In genomic region chr11:60265373-60266214, GRCh38 we compare ENCODE assay signal across 8 cellular contexts. TPM values are rescaled to one million over a fixed set of nuclear protein-coding genes. Genes with fewer than 3 reads are reported as not detected.
DNase-seq lines count a peak whose midpoint lies in the region; ATAC-seq and TF ChIP-seq lines count a peak whose summit lies in the region.

No MANE protein-coding gene starts in this region.

- peaks cover 21% of the 10 kb centered on the region for H3K27me3 Mint-ChIP-seq in activated naive CD8-positive, alpha-beta T cell treated with anti-CD3 and anti-CD28 coated beads, Interleukin-2, amount 50 U/mL, for 24 hours
- H3K27me3 Mint-ChIP-seq in activated naive CD8-positive, alpha-beta T cell treated with anti-CD3 and anti-CD28 coated beads for 36 hours = peaks cover 21% of the 10 kb centered on the region
- H3K27me3 Mint-ChIP-seq in osteocyte (ENCODE audit: unreplicated experiment) = peaks cover 11% of the 10 kb centered on the region

- TF ChIP-seq POLR2A in esophagus muscularis mucosa (IDR thresholded peaks at IDR 0.05; ENCODE audit: low read depth) (no peak), lower leg skin (IDR thresholded peaks at IDR 0.05) (no peak)

- H3K4me1 Mint-ChIP-seq in activated naive CD8-positive, alpha-beta T cell treated with anti-CD3 and anti-CD28 coated beads, Interleukin-2, amount 50 U/mL, for 24 hours = no peaks in the 10 kb centered on the region
- no peaks in the 10 kb centered on the region for H3K4me1 Mint-ChIP-seq in activated naive CD8-positive, alpha-beta T cell treated with anti-CD3 and anti-CD28 coated beads for 36 hours
- no peaks in the 10 kb centered on the region for H3K4me1 Mint-ChIP-seq in osteocyte (ENCODE audit: unreplicated experiment)

- intact Hi-C loops in esophagus muscularis mucosa (cut with DNase I) = no loop called here
- intact Hi-C loops in lower leg skin (cut with DNase I; ENCODE audit: low total_unique reads) = no loop called here

- TF ChIP-seq CTCF in HL-60 (IDR thresholded peaks at IDR 0.05; ENCODE audit: insufficient read depth, low read length) (peak; percentile 33), esophagus muscularis mucosa (IDR thresholded peaks at IDR 0.05) (peak; percentile 51 to 66 (median 60)), osteocyte (IDR thresholded peaks at IDR 0.05) (peak; percentile 79), lower leg skin (IDR thresholded peaks at IDR 0.05) (no peak)

- H3K4me3 Mint-ChIP-seq in activated naive CD8-positive, alpha-beta T cell treated with anti-CD3 and anti-CD28 coated beads, Interleukin-2, amount 50 U/mL, for 24 hours = no peak overlapping the region
- no peak overlapping the region for H3K4me3 Mint-ChIP-seq in activated naive CD8-positive, alpha-beta T cell treated with anti-CD3 and anti-CD28 coated beads for 36 hours
- no peak overlapping the region for H3K4me3 Mint-ChIP-seq in osteocyte (ENCODE audit: unreplicated experiment)

- DNase-seq in activated naive CD8-positive, alpha-beta T cell treated with anti-CD3 and anti-CD28 coated beads, Interleukin-2, amount 50 U/mL, for 24 hours = peak; percentile 28
- DNase-seq in activated naive CD8-positive, alpha-beta T cell treated with anti-CD3 and anti-CD28 coated beads for 36 hours = no peak
- DNase-seq in HL-60 (ENCODE audit: low read depth in 1 of 2, low spot score in 1 of 2) = peak in 1 of 2 experiments; percentile 31
- DNase-seq in RPMI8226 = peak; percentile 42
- DNase-seq in esophagus muscularis mucosa (ENCODE audit: extremely low spot score) = no peak
- no peak for DNase-seq in osteocyte (ENCODE audit: extremely low spot score, unreplicated experiment)
- DNase-seq in lower leg skin (ENCODE audit: low spot score in 2 of 2) = no peak

- H3K9me3 ChIP-seq in esophagus muscularis mucosa = peaks cover 0 to 8% (median 5%) of the 10 kb centered on the region in 4 donors

- no peaks in the 10 kb centered on the region for H3K36me3 ChIP-seq in esophagus muscularis mucosa

- no peak overlapping the region for H3K4me3 ChIP-seq in HL-60 (replicated peaks; ENCODE audit: insufficient read depth, low read length)
- H3K4me3 ChIP-seq in esophagus muscularis mucosa = no peak overlapping the region
- H3K4me3 ChIP-seq in lower leg skin (ENCODE audit: low read depth, poor library complexity, severe bottlenecking) = no peak overlapping the region

- ATAC-seq in activated naive CD8-positive, alpha-beta T cell treated with anti-CD3 and anti-CD28 coated beads, Interleukin-2, amount 50 U/mL, for 24 hours = no peak
- no peak for ATAC-seq in GM19467 (IDR thresholded peaks at IDR 0.05; ENCODE audit: unreplicated experiment)

- no peaks in the 10 kb centered on the region for H3K36me3 Mint-ChIP-seq in activated naive CD8-positive, alpha-beta T cell treated with anti-CD3 and anti-CD28 coated beads, Interleukin-2, amount 50 U/mL, for 24 hours (ENCODE audit: low read depth)
- H3K36me3 Mint-ChIP-seq in activated naive CD8-positive, alpha-beta T cell treated with anti-CD3 and anti-CD28 coated beads for 36 hours = no peaks in the 10 kb centered on the region
- no peaks in the 10 kb centered on the region for H3K36me3 Mint-ChIP-seq in osteocyte (ENCODE audit: unreplicated experiment)

- TF ChIP-seq EP300 in esophagus muscularis mucosa (IDR thresholded peaks at IDR 0.05) = no peak

- H3K27ac Mint-ChIP-seq in activated naive CD8-positive, alpha-beta T cell treated with anti-CD3 and anti-CD28 coated beads, Interleukin-2, amount 50 U/mL, for 24 hours = no peak overlapping the region
- no peak overlapping the region for H3K27ac Mint-ChIP-seq in activated naive CD8-positive, alpha-beta T cell treated with anti-CD3 and anti-CD28 coated beads for 36 hours
- H3K27ac Mint-ChIP-seq in osteocyte (ENCODE audit: unreplicated experiment) = no peak overlapping the region

- H3K27ac ChIP-seq in HL-60 (replicated peaks) (no peak overlapping the region), esophagus muscularis mucosa (replicated peaks in 1 of 4) (no peak overlapping the region)

- H3K27me3 ChIP-seq in HL-60 (ENCODE audit: insufficient read depth, poor library complexity, severe bottlenecking) (peaks cover 5% of the 10 kb centered on the region), esophagus muscularis mucosa (no peaks in the 10 kb centered on the region)

- 25% methylated on average over 4 of the region's 4 CpGs for WGBS in esophagus muscularis mucosa
- WGBS in lower leg skin, 2 donors = 17 to 23% methylated on average over 4 of the region's 4 CpGs

- no peaks in the 10 kb centered on the region for H3K4me1 ChIP-seq in esophagus muscularis mucosa

- H3K9me3 Mint-ChIP-seq in activated naive CD8-positive, alpha-beta T cell treated with anti-CD3 and anti-CD28 coated beads, Interleukin-2, amount 50 U/mL, for 24 hours = no peaks in the 10 kb centered on the region
- peaks cover 10% of the 10 kb centered on the region for H3K9me3 Mint-ChIP-seq in activated naive CD8-positive, alpha-beta T cell treated with anti-CD3 and anti-CD28 coated beads for 36 hours
- no peaks in the 10 kb centered on the region for H3K9me3 Mint-ChIP-seq in osteocyte (ENCODE audit: unreplicated experiment)

RNA-seq across cellular contexts. Expression of gene MS4A4A, which starts 14.9 kb away (rescaled TPM):
- not detected for total RNA-seq in activated naive CD8-positive, alpha-beta T cell treated with anti-CD3 and anti-CD28 coated beads for 36 hours
- total RNA-seq in esophagus muscularis mucosa = 10 to 100 TPM; 12.3 to 64.6 (median 19.3) TPM
- not detected in 2 replicates for total RNA-seq in osteocyte
- 1 to 10 TPM; 3.0 to 9.5 (median 6.2) TPM for total RNA-seq in lower leg skin

RNA-seq across cellular contexts. Expression of gene MS4A4E, which starts 22.7 kb away (rescaled TPM):
- total RNA-seq in activated naive CD8-positive, alpha-beta T cell treated with anti-CD3 and anti-CD28 coated beads for 36 hours = not detected
- total RNA-seq in esophagus muscularis mucosa = 1 to 10 TPM in 3 of 4 donors, under 1 TPM in 1; 0.91 to 7.9 (median 2.8) TPM
- total RNA-seq in osteocyte = 0.30 TPM in 1 of 2 replicates, not detected in the other
- 1 to 10 TPM in 3 of 4 donors, under 1 TPM in 1; 0.25 to 1.6 (median 1.4) TPM for total RNA-seq in lower leg skin

Comparison
In these comparisons a context has a peak if more than half of its experiments do, and no peak if none do; other contexts are left out.
1. DNase-seq: peak in activated naive CD8-positive, alpha-beta T cell treated with anti-CD3 and anti-CD28 coated beads, Interleukin-2, amount 50 U/mL, for 24 hours (single experiment) and RPMI8226 (single experiment); none in activated naive CD8-positive, alpha-beta T cell treated with anti-CD3 and anti-CD28 coated beads for 36 hours (single experiment), esophagus muscularis mucosa (single experiment), osteocyte (single experiment) and lower leg skin (0 of 2).
2. CTCF ChIP-seq: peak in HL-60 (single experiment), esophagus muscularis mucosa (3 of 3) and osteocyte (single experiment); none in lower leg skin (0 of 3).